Comparison of ENCODE assay signal across 23 cellular contexts in genomic region chr3:41956574-41956973, GRCh38.
"Had no signal": no experiment of that assay in that cellular context is flagged by ENCODE, and none has a peak within 500 bp of the region (broad histone marks: within the 10 kb centered on the region; RNA-seq: fewer than 3 reads in every experiment).

No MANE protein-coding gene starts in this region.

- H3K4me3 Mint-ChIP-seq: immature natural killer cell, mesothelial cell of epicardium had no signal

- FAIRE-seq: colon, endothelial cell of umbilical vein, frontal cortex, kidney had no signal

- H3K27me3 ChIP-seq: dorsolateral prefrontal cortex, esophagus muscularis mucosa, foreskin keratinocyte, gastroesophageal sphincter, heart left ventricle, hepatocyte, left lung had no signal

- H3K9me3 Mint-ChIP-seq: immature natural killer cell, mesothelial cell of epicardium had no signal

- H3K4me3 ChIP-seq: coronary artery, dorsolateral prefrontal cortex, esophagus muscularis mucosa, gastroesophageal sphincter, heart left ventricle, hepatocyte, left lung, lower lobe of right lung had no signal

- ATAC-seq: foreskin keratinocyte, gastroesophageal sphincter, heart left ventricle, left lung, left ventricle myocardium superior, lower lobe of right lung had no signal

- H3K9me3 ChIP-seq: esophagus muscularis mucosa, gastroesophageal sphincter, heart left ventricle, left lung, lower lobe of right lung had no signal

- DNase-seq: dermis blood vessel endothelial cell; dorsolateral prefrontal cortex; effector CD4-positive, alpha-beta T cell; effector memory CD4-positive, alpha-beta T cell; foreskin keratinocyte; heart left ventricle; hypothalamus; immature natural killer cell; islet precursor cell; kidney; kidney glomerular epithelial cell; left lung; left ventricle myocardium superior; lower lobe of right lung; mesenchymal stem cell had no signal

- H3K27ac ChIP-seq: coronary artery, dorsolateral prefrontal cortex, esophagus muscularis mucosa, foreskin keratinocyte, gastroesophageal sphincter, heart left ventricle, hepatocyte, left lung, lower lobe of right lung had no signal

- H3K27ac Mint-ChIP-seq: immature natural killer cell, mesothelial cell of epicardium had no signal

- H3K4me1 ChIP-seq: foreskin keratinocyte had no signal
